In genomic region chr16:65122974-65123845, GRCh38 we compare ENCODE assay signal across 8 cellular contexts. TPM values are rescaled to one million over a fixed set of nuclear protein-coding genes. Genes with fewer than 3 reads are reported as not detected.
DNase-seq lines count a peak whose midpoint lies in the region; ATAC-seq, FAIRE-seq and TF ChIP-seq lines count a peak whose summit lies in the region.

No MANE protein-coding gene starts in this region.

- peak overlapping the region; percentile 91 for H3K4me2 ChIP-seq in mammary epithelial cell (ENCODE audit: insufficient read depth, low read depth, low read length)

- no peak overlapping the region for H3K4me3 Mint-ChIP-seq in activated CD4-positive, alpha-beta T cell treated with anti-CD3 and anti-CD28 coated beads, Interleukin-2, amount 10 ng/mL, durations not matched to agents 24 days and 14 days

- no peak for FAIRE-seq in small intestine (lab: Jason Lieb, UNC)

- CTCF ChIA-PET in mammary epithelial cell (lab: Charles Lee; ENCODE audit: low non-redundant PET): no interaction called here

- H3K79me2 ChIP-seq in mammary epithelial cell (ENCODE audit: insufficient read depth, low read length): peaks cover 35% of the 10 kb centered on the region

- BruUV-seq in mammary epithelial cell (replicated peaks; lab: Mats Ljungman, UMichigan): no TSS peak

- ATAC-seq in HG03280 (IDR thresholded peaks at IDR 0.05; ENCODE audit: unreplicated experiment) (no peak), HG02981 (IDR thresholded peaks at IDR 0.05; ENCODE audit: unreplicated experiment) (no peak)

- no peaks in the 10 kb centered on the region for H3K9me3 ChIP-seq in mammary epithelial cell (replicated peaks; ENCODE audit: insufficient read depth, low read length)
- H3K9me3 ChIP-seq in small intestine (ENCODE audit: control insufficient read depth, low read depth): no peaks in the 10 kb centered on the region

- no peaks in the 10 kb centered on the region for H3K4me1 Mint-ChIP-seq in activated CD4-positive, alpha-beta T cell treated with anti-CD3 and anti-CD28 coated beads, Interleukin-2, amount 10 ng/mL, durations not matched to agents 24 days and 14 days

- H3K27me3 ChIP-seq in mammary epithelial cell (ENCODE audit: insufficient read depth, low read length) (no peaks in the 10 kb centered on the region), small intestine (ENCODE audit: control insufficient read depth in 2 of 2, insufficient read depth in 2 of 2, low read length in 2 of 2) (peaks cover 10% of the 10 kb centered on the region in 2 donors)

- WGBS in mammary epithelial cell (ENCODE audit: low coverage, missing lambda C conversion rate): 2% methylated on average over 27 of the region's 68 CpGs
- 2 to 4% (median 4%) methylated on average over 56 to 68 of the region's 68 CpGs for WGBS in small intestine, 3 donors

- no peak overlapping the region for H3K9ac ChIP-seq in mammary epithelial cell (ENCODE audit: insufficient read depth, low read length)

- dilution Hi-C loops in mammary epithelial cell (cut with HindIII; ENCODE audit: low sequenced_read_pairs): no loop called here

- peak overlapping the region; percentile 94 for H2AFZ ChIP-seq in mammary epithelial cell (ENCODE audit: low read depth, low read length)

- in situ Hi-C loops in mammary epithelial cell (cut with MboI; ENCODE audit: low sequenced_read_pairs in 2 of 2): loop anchor here (10.0 to 25.0 kb wide), 2 partner anchors 1152 to 1761 kb away; no protein-coding TSS in a partner anchor

- no peaks in the 10 kb centered on the region for H4K20me1 ChIP-seq in mammary epithelial cell (ENCODE audit: insufficient read depth, low read length)

- H3K9me3 Mint-ChIP-seq in activated CD4-positive, alpha-beta T cell treated with anti-CD3 and anti-CD28 coated beads, Interleukin-2, amount 10 ng/mL, durations not matched to agents 24 days and 14 days: no peaks in the 10 kb centered on the region

- H3K27me3 Mint-ChIP-seq in activated CD4-positive, alpha-beta T cell treated with anti-CD3 and anti-CD28 coated beads, Interleukin-2, amount 10 ng/mL, durations not matched to agents 24 days and 14 days: peaks cover 40% of the 10 kb centered on the region

- no peaks in the 10 kb centered on the region for H3K36me3 Mint-ChIP-seq in activated CD4-positive, alpha-beta T cell treated with anti-CD3 and anti-CD28 coated beads, Interleukin-2, amount 10 ng/mL, durations not matched to agents 24 days and 14 days (ENCODE audit: low read depth)

- no peak overlapping the region for H3K27ac Mint-ChIP-seq in activated CD4-positive, alpha-beta T cell treated with anti-CD3 and anti-CD28 coated beads, Interleukin-2, amount 10 ng/mL, durations not matched to agents 24 days and 14 days

- no peak for TF ChIP-seq CTCF in mammary epithelial cell (conservative IDR thresholded peaks at IDR 0.05 in 1 of 2, IDR thresholded peaks at IDR 0.05 in 1 of 2; ENCODE audit: extremely low read depth in 1 of 2, insufficient read depth in 1 of 2, low read depth in 1 of 2, low read length in 2 of 2)

- DNase-seq in GOT3 (lab: John Stamatoyannopoulos, UW): peak; percentile 22
- no peak for DNase-seq in mammary epithelial cell
- DNase-seq in iris pigment epithelial cell (ENCODE audit: low read depth): peak; percentile 63
- DNase-seq in small intestine: no peak
- no peak for DNase-seq in effector CD8-positive, alpha-beta T cell (lab: John Stamatoyannopoulos, UW)
- DNase-seq in activated CD4-positive, alpha-beta T cell treated with anti-CD3 and anti-CD28 coated beads, Interleukin-2, amount 10 ng/mL, durations not matched to agents 24 days and 14 days: no peak

- H3K36me3 ChIP-seq in mammary epithelial cell (ENCODE audit: insufficient read depth, low read length) (no peaks in the 10 kb centered on the region), small intestine (ENCODE audit: control insufficient read depth in 2 of 2, insufficient read depth in 2 of 2, low read length in 2 of 2) (no peaks in the 10 kb centered on the region)

- H3K27ac ChIP-seq in mammary epithelial cell (ENCODE audit: insufficient read depth, low read depth, low read length) (peak overlapping the region; percentile 7), small intestine (ENCODE audit: low read depth in 1 of 2, low read length in 1 of 2) (peak overlapping the region; percentile 17 to 91)

- peak overlapping the region; percentile 45 to 58 (median 57) for H3K4me3 ChIP-seq in mammary epithelial cell (replicated peaks in 1 of 3; ENCODE audit: insufficient read depth in 1 of 3, low read depth in 2 of 3, low read length in 3 of 3)
- H3K4me3 ChIP-seq in small intestine (ENCODE audit: low read depth in 1 of 2, low read length in 2 of 2): peak overlapping the region; percentile 2 to 5

- peaks cover 34% of the 10 kb centered on the region for H3K4me1 ChIP-seq in mammary epithelial cell (ENCODE audit: insufficient read depth, low read length)
- no peaks in the 10 kb centered on the region for H3K4me1 ChIP-seq in small intestine (ENCODE audit: control insufficient read depth in 2 of 2, insufficient read depth in 1 of 2, low read depth in 1 of 2, low read length in 1 of 2)

- intact Hi-C loops in mammary epithelial cell (cut with micrococcal nuclease): loop anchor here (5.0 to 10.0 kb wide), 2 partner anchors 532 to 904 kb away; no protein-coding TSS in a partner anchor
- intact Hi-C loops in activated CD4-positive, alpha-beta T cell treated with anti-CD3 and anti-CD28 coated beads, Interleukin-2, amount 10 ng/mL, durations not matched to agents 24 days and 14 days (cut with micrococcal nuclease): loop anchor here (10.0 kb wide), 2 partner anchors 958 to 1152 kb away; no protein-coding TSS in a partner anchor

RNA-seq across cellular contexts. Expression of gene CDH11, which starts 1.3 kb away (rescaled TPM):
- total RNA-seq in mammary epithelial cell: 10 to 100 TPM in 1 of 2 donors, 1 to 10 TPM in 1; 6.3 to 61.7 TPM
- 44.9 TPM for polyA plus RNA-seq in mammary epithelial cell
- polyA minus RNA-seq in mammary epithelial cell: 131 TPM
- polyA plus RNA-seq in small intestine: 1 to 10 TPM in 2 of 3 donors, under 1 TPM in 1; 0.22 to 2.2 (median 1.1) TPM
- total RNA-seq in activated CD4-positive, alpha-beta T cell treated with anti-CD3 and anti-CD28 coated beads, Interleukin-2, amount 10 ng/mL, durations not matched to agents 24 days and 14 days: not detected in 2 replicates

Comparison
In these comparisons a context has a peak if more than half of its experiments do, and no peak if none do; other contexts are left out.
1. DNase-seq: peak in GOT3 (single experiment) and iris pigment epithelial cell (single experiment); none in mammary epithelial cell (single experiment), small intestine (single experiment), effector CD8-positive, alpha-beta T cell (single experiment) and activated CD4-positive, alpha-beta T cell treated with anti-CD3 and anti-CD28 coated beads, Interleukin-2, amount 10 ng/mL, durations not matched to agents 24 days and 14 days (single experiment).